In genomic region chr19:34269968-34270621, GRCh38 we compare ENCODE assay signal across 8 cellular contexts. TPM values are rescaled to one million over a fixed set of nuclear protein-coding genes. Genes with fewer than 3 reads are reported as not detected.
DNase-seq lines count a peak whose midpoint lies in the region; ATAC-seq and TF ChIP-seq lines count a peak whose summit lies in the region.

No MANE protein-coding gene starts in this region.

- H3K27me3 ChIP-seq in SJCRH30: no peaks in the 10 kb centered on the region
- H3K27me3 ChIP-seq in cardiac muscle cell: no peaks in the 10 kb centered on the region

- H3K4me1 ChIP-seq in SJCRH30 (peaks cover 8% of the 10 kb centered on the region), cardiac muscle cell (ENCODE audit: low read depth) (peaks cover 28% of the 10 kb centered on the region)

- peak; percentile 88 for DNase-seq in GM12865 (ENCODE audit: low read depth)
- peak; percentile 10 to 16 for DNase-seq in SJCRH30
- peak; percentile 69 for DNase-seq in activated naive CD4-positive, alpha-beta T cell treated with Interleukin-2 at 50 U/mL for 16 hours
- peak in 1 of 2 donors; percentile 81 for DNase-seq in cardiac muscle cell (ENCODE audit: low read depth in 1 of 2, low spot score in 1 of 2)
- peak; percentile 89 for DNase-seq in renal cortical epithelial cell (ENCODE audit: low read depth)
- DNase-seq in NCI-H748 treated with DMSO at 0.1 percent for 48 hours (lab: John Stamatoyannopoulos, UW): no peak

- H3K9me3 ChIP-seq in SJCRH30 (replicated peaks) (no peaks in the 10 kb centered on the region), cardiac muscle cell (ENCODE audit: low read depth) (no peaks in the 10 kb centered on the region)

- no peak overlapping the region; the same call in 1 of the 2 replicates for H3K27ac ChIP-seq in SJCRH30
- H3K27ac ChIP-seq in cardiac muscle cell: peak overlapping the region; percentile 93

- no peaks in the 10 kb centered on the region for H3K36me3 ChIP-seq in SJCRH30
- H3K36me3 ChIP-seq in cardiac muscle cell: no peaks in the 10 kb centered on the region

- peak overlapping the region; percentile 50 for H3K4me3 ChIP-seq in GM12865 (ENCODE audit: low read depth, low read length)
- no peak overlapping the region for H3K4me3 ChIP-seq in SJCRH30
- H3K4me3 ChIP-seq in cardiac muscle cell: no peak overlapping the region

- TF ChIP-seq CTCF in GM12865 (IDR thresholded peaks at IDR 0.05; ENCODE audit: insufficient read depth, low read depth, low read length, missing control alignments): no peak
- TF ChIP-seq CTCF in cardiac muscle cell (IDR thresholded peaks at IDR 0.05; ENCODE audit: low read depth, low read length): no peak

- ATAC-seq in HG02885 (IDR thresholded peaks at IDR 0.05; ENCODE audit: poor library complexity, unreplicated experiment) (peak; percentile 68), HG03439 (IDR thresholded peaks at IDR 0.05; ENCODE audit: unreplicated experiment) (no peak)

RNA-seq across cellular contexts. Expression of gene GARRE1, which starts 15.7 kb away (rescaled TPM):
- total RNA-seq in SJCRH30 (2014; rRNA removed; shearing (Covaris generic)): 15.8 and 17.5 TPM in 2 replicates
- total RNA-seq in cardiac muscle cell: 21.6 and 28.6 TPM in 2 replicates
- polyA plus RNA-seq in cardiac muscle cell: 7.9 and 15.1 TPM in 2 replicates
- total RNA-seq in renal cortical epithelial cell: 8.9 and 19.7 TPM in 2 replicates
